ENCODE assay signal across 9 cellular contexts in genomic region chr19:41327076-41327475, GRCh38. TPM values are rescaled to one million over a fixed set of nuclear protein-coding genes. Genes with fewer than 3 reads are reported as not detected.
A peak's percentile ranks its signal among the peaks of the same experiment; 100 is the strongest.
DNase-seq lines count a peak whose midpoint lies in the region; ATAC-seq and TF ChIP-seq lines count a peak whose summit lies in the region.
"Had no signal": no experiment of that assay in that cellular context is flagged by ENCODE, and none has a peak within 500 bp of the region (broad histone marks: within the 10 kb centered on the region; RNA-seq: fewer than 3 reads in every experiment).

No MANE protein-coding gene starts in this region.

- H3K9ac ChIP-seq in HCT116 (ENCODE audit: low read length) (peak overlapping the region; percentile 33), adipocyte (ENCODE audit: low read length) (peak overlapping the region; percentile 11)

- CTCF ChIA-PET in HCT116 (lab: Charles Lee), result no interaction called here

- H3K27ac ChIP-seq in ACC112 (ENCODE audit: low read depth, low read length) (peak overlapping the region; percentile 41), HCT116 (ENCODE audit: low read depth, low read length) (peak overlapping the region; percentile 42; the same call in 1 of the 2 replicates)

- ATAC-seq in HCT116, result no peak

- POLR2A ChIA-PET in HCT116 (lab: Charles Lee), result no interaction called here

- H3K36me3 ChIP-seq in ACC112 (ENCODE audit: insufficient read depth, low read length) (0 out of 2 replicates have a peak, but pooled peaks cover 5% of the 10 kb centered on the region), HCT116 (ENCODE audit: control insufficient read depth in 1 of 2, insufficient read depth in 2 of 2, low read length in 2 of 2) (peaks cover 0 to 9% of the 10 kb centered on the region in 2 experiments; a peak in 1 of 4 replicates), adipocyte (ENCODE audit: control insufficient read depth, insufficient read depth, low read length, severe bottlenecking) (peaks cover 14% of the 10 kb centered on the region)

- in situ Hi-C loops in G401 (cut with HindIII; ENCODE audit: low sequenced_read_pairs), result no loop called here

- no TSS peak for BruUV-seq in HCT116 (replicated peaks; lab: Mats Ljungman, UMichigan)

- TF ChIP-seq RAD21 in HCT116 (IDR thresholded peaks at IDR 0.05; ENCODE audit: low read depth), result no peak

- no peaks in the 10 kb centered on the region for H4K20me1 ChIP-seq in HCT116 (ENCODE audit: insufficient read depth)

- H3K4me1 ChIP-seq in ACC112 (ENCODE audit: control insufficient read depth, insufficient read depth, low read length, unreplicated experiment) (peaks cover 53% of the 10 kb centered on the region), HCT116 (ENCODE audit: control insufficient read depth in 1 of 2, insufficient read depth in 2 of 2, low read length in 2 of 2) (peaks cover 8 to 31% of the 10 kb centered on the region in 2 experiments; a peak in 3 of 4 replicates), adipocyte (ENCODE audit: control insufficient read depth, insufficient read depth, low read length) (peaks cover 43% of the 10 kb centered on the region), mononuclear cell (ENCODE audit: insufficient read depth, low read length) (peaks cover 98% of the 10 kb centered on the region)

- TF ChIP-seq CTCF in HCT116 (IDR thresholded peaks at IDR 0.05 in 2 of 3, conservative IDR thresholded peaks at IDR 0.05 in 1 of 3; ENCODE audit: borderline replicate concordance in 1 of 3, insufficient read depth in 1 of 3, low read depth in 2 of 3, low read length in 2 of 3), result no peak

- no peak for TF ChIP-seq POLR2A in HCT116 (IDR thresholded peaks at IDR 0.05; ENCODE audit: borderline replicate concordance, extremely low read depth, insufficient read depth, insufficient read length)

- H2AFZ ChIP-seq in ACC112 (ENCODE audit: low read length, unreplicated experiment) (no peak overlapping the region), HCT116 (ENCODE audit: low read depth, low read length, poor library complexity, severe bottlenecking) (no peak overlapping the region)

- H3K9me2 ChIP-seq in HCT116 (ENCODE audit: insufficient read depth), result no peaks in the 10 kb centered on the region

- H3K4me3 ChIP-seq in ACC112 (ENCODE audit: low read depth, low read length) (no peak overlapping the region), HCT116 (replicated peaks in 1 of 2; ENCODE audit: low read depth in 1 of 2, low read length in 2 of 2) (peak overlapping the region in 1 of 2 experiments; percentile 20; a peak in 1 of 4 replicates), adipocyte (ENCODE audit: low read length) (no peak overlapping the region), mononuclear cell (ENCODE audit: low read length) (peak overlapping the region; percentile 33)

- peak overlapping the region; percentile 47 for H3K4me2 ChIP-seq in HCT116 (ENCODE audit: low read length)

- H3K9me3 ChIP-seq in HCT116 (ENCODE audit: control insufficient read depth in 1 of 2, insufficient read depth in 1 of 2, low read depth in 1 of 2, low read length in 2 of 2) (no peaks in the 10 kb centered on the region), adipocyte (ENCODE audit: control insufficient read depth, low read length) (no peaks in the 10 kb centered on the region), mononuclear cell (ENCODE audit: low read depth, low read length) (no peaks in the 10 kb centered on the region)

- DNase-seq in HCT116 (ENCODE audit: low read depth, low spot score) (no peak), adipocyte (ENCODE audit: low read depth) (no peak), DMS 273 (lab: John Stamatoyannopoulos, UW; ENCODE audit: unreplicated experiment) (no peak), DMS 273 treated with DMSO at 0.1 percent for 48 hours (lab: John Stamatoyannopoulos, UW) (no peak), HPDE6-E6E7 (ENCODE audit: extremely low spot score) (no peak), G401 (ENCODE audit: low spot score) (no peak)
- DNase-seq: NCI-H2171 treated with DMSO at 0.1 percent for 48 hours had no signal

- H3K27me3 ChIP-seq in ACC112 (ENCODE audit: insufficient read depth, low read length) (no peaks in the 10 kb centered on the region), HCT116 (ENCODE audit: insufficient read depth, low read length) (no peaks in the 10 kb centered on the region), adipocyte (replicated peaks; ENCODE audit: control insufficient read depth, insufficient read depth, low read length) (no peaks in the 10 kb centered on the region), mononuclear cell (ENCODE audit: insufficient read depth, low read length) (no peaks in the 10 kb centered on the region)

- RAD21 ChIA-PET in HCT116 (lab: Charles Lee; ENCODE audit: low non-redundant PET in 1 of 2, low total read pairs in 2 of 2, uncharacterized antibody in 2 of 2, unreplicated experiment in 2 of 2), result no interaction called here

- H3K79me2 ChIP-seq in ACC112 (ENCODE audit: control insufficient read depth, insufficient read depth, low read length, unreplicated experiment) (peaks cover 2% of the 10 kb centered on the region), HCT116 (ENCODE audit: insufficient read depth, low read length) (no peaks in the 10 kb centered on the region)

- intact Hi-C loops in HCT116 (cut with micrococcal nuclease), result no loop called here

TF ChIP-seq in HCT116, 20 proteins besides CTCF, POLR2A, EP300 and RAD21:
- TF ChIP-seq POLR2AphosphoS5 (IDR thresholded peaks at IDR 0.05; ENCODE audit: low read depth, low read length), result no peak
- TF ChIP-seq TCF7L2 (IDR thresholded peaks at IDR 0.05; ENCODE audit: borderline replicate concordance, extremely low read depth, insufficient read depth, insufficient read length), result no peak
- no peak for TF ChIP-seq SRF (IDR thresholded peaks at IDR 0.05; ENCODE audit: low read depth)
- TF ChIP-seq, protein P1, sequence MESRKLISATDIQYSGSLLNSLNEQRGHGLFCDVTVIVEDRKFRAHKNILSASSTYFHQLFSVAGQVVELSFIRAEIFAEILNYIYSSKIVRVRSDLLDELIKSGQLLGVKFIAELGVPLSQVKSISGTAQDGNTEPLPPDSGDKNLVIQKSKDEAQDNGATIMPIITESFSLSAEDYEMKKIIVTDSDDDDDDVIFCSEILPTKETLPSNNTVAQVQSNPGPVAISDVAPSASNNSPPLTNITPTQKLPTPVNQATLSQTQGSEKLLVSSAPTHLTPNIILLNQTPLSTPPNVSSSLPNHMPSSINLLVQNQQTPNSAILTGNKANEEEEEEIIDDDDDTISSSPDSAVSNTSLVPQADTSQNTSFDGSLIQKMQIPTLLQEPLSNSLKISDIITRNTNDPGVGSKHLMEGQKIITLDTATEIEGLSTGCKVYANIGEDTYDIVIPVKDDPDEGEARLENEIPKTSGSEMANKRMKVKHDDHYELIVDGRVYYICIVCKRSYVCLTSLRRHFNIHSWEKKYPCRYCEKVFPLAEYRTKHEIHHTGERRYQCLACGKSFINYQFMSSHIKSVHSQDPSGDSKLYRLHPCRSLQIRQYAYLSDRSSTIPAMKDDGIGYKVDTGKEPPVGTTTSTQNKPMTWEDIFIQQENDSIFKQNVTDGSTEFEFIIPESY (IDR thresholded peaks at IDR 0.05; ENCODE audit: extremely low read depth, insufficient replicate concordance, low read length), result no peak
- no peak for TF ChIP-seq ZFX (IDR thresholded peaks at IDR 0.05)
- no peak for TF ChIP-seq ZNF274 (IDR thresholded peaks at IDR 0.05; ENCODE audit: low read depth, low read length)

RNA-seq across cellular contexts. Expression of gene CCDC97, which starts 17.1 kb away (rescaled TPM):
- total RNA-seq in HCT116 (2021; ENCODE audit: unreplicated experiment), result 23.0 TPM
- 19.4 and 21.3 TPM in 2 replicates for polyA plus RNA-seq in HCT116 (2012)
- total RNA-seq in mononuclear cell, result 10.1 TPM
- 9.3 and 12.3 TPM in 2 replicates for total RNA-seq in G401 (2014; rRNA removed; shearing (Covaris generic))

RNA-seq across cellular contexts. Expression of gene TGFB1, which starts 26.6 kb away (rescaled TPM):
- total RNA-seq in HCT116 (2021; ENCODE audit: unreplicated experiment) (54.6 TPM), mononuclear cell (90.6 TPM)
- 45.7 and 49.9 TPM in 2 replicates for polyA plus RNA-seq in HCT116 (2012)
- 5.7 and 10.1 TPM in 2 replicates for total RNA-seq in G401 (2014; rRNA removed; shearing (Covaris generic))

RNA-seq across cellular contexts. Expression of gene B9D2, which starts 36.9 kb away (rescaled TPM):
- total RNA-seq in HCT116 (2021; ENCODE audit: unreplicated experiment) (7.3 TPM), mononuclear cell (3.8 TPM)
- polyA plus RNA-seq in HCT116 (2012), result 9.7 and 11.1 TPM in 2 replicates
- total RNA-seq in G401 (2014; rRNA removed; shearing (Covaris generic)), result 11.1 and 18.4 TPM in 2 replicates

RNA-seq across cellular contexts. Expression of gene TMEM91, which starts 49.3 kb away (rescaled TPM):
- 4.4 TPM for total RNA-seq in HCT116 (2021; ENCODE audit: unreplicated experiment)
- 6.8 and 6.9 TPM in 2 replicates for polyA plus RNA-seq in HCT116 (2012)
- 14.2 TPM for total RNA-seq in mononuclear cell
- 0.25 and 1.2 TPM in 2 replicates for total RNA-seq in G401 (2014; rRNA removed; shearing (Covaris generic))
